In the genomic region with DNA sequence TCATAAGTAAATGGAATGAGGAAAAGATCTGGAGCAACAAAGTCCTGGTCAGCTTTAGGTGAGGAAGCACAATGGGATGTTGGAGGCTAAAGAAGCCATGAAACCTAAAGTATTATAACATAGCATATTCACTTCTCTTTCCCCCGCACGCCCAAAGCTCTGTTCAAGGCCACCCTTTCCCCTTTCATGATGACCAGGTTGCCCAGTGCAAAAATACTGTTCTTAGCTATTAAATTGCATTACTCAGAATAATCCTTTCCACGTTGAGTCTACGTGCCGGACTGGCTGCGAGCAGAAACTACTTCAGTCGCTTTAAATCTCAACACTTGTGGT, we compare ENCODE assay signal across 8 cellular contexts. TPM values are rescaled to one million over a fixed set of nuclear protein-coding genes. Genes with fewer than 3 reads are reported as not detected.
DNase-seq lines count a peak whose midpoint lies in the region; ATAC-seq, FAIRE-seq and TF ChIP-seq lines count a peak whose summit lies in the region.

No MANE protein-coding gene starts in this region.

- POLR2A ChIA-PET in CD8-positive, alpha-beta memory T cell (lab: Charles Lee) = interaction anchor here (0.5 to 2.3 kb wide), 12 partner anchors 37 to 496 kb away, joined by 3 to 12 read pairs (median 4); partner anchors contain the start of genes EHD4 and MGA
- POLR2A ChIA-PET in H1 (lab: Charles Lee; ENCODE audit: partially characterized antibody) = interaction anchor here (0.6 to 5.2 kb wide), 23 partner anchors 10 to 324 kb away, joined by 3 to 24 read pairs (median 4); partner anchors contain the start of gene RPAP1

- no peaks in the 10 kb centered on the region for H3K27me3 Mint-ChIP-seq in CD8-positive, alpha-beta memory T cell

- TF ChIP-seq POLR2A in H1 (IDR thresholded peaks at IDR 0.05; ENCODE audit: control extremely low read depth in 1 of 2, low read depth in 2 of 2, low read length in 2 of 2) = 0 out of 3 replicates have a peak, but pooled peaks of 1 of the 2 experiments have one; percentile 63

- H3K4me1 ChIP-seq in CD8-positive, alpha-beta memory T cell (ENCODE audit: insufficient read depth, low read length) = peaks cover 46% of the 10 kb centered on the region
- peaks cover 0 to 21% (median 10%) of the 10 kb centered on the region in 4 experiments; a peak in 5 of 7 replicates for H3K4me1 ChIP-seq in H1 (replicated peaks in 1 of 4; ENCODE audit: control insufficient read depth in 3 of 4, insufficient read depth in 4 of 4, low read length in 3 of 4)
- peaks cover 33% of the 10 kb centered on the region for H3K4me1 ChIP-seq in neuron (ENCODE audit: insufficient read depth, low read length)

- peak overlapping the region; percentile 22; the same call in 1 of the 2 replicates for H2BK5ac ChIP-seq in H1 (ENCODE audit: low read depth, low read length)

- peak overlapping the region; percentile 93 to 99 for H3K4me2 ChIP-seq in H1 (ENCODE audit: insufficient read depth in 1 of 2, low read depth in 2 of 2, low read length in 2 of 2)

- H3K14ac ChIP-seq in H1 (ENCODE audit: insufficient read length) = no peak overlapping the region

- intact Hi-C loops in posterior cingulate gyrus (cut with DNase I) = loop anchor here (1.0 to 5.0 kb wide), 5 partner anchors 38 to 216 kb away; partner anchors contain the start of genes JMJD7 and TYRO3

- TF ChIP-seq RAD21 in H1 (IDR thresholded peaks at IDR 0.05 in 1 of 2, conservative IDR thresholded peaks at IDR 0.05 in 1 of 2; ENCODE audit: low read depth in 2 of 2, low read length in 2 of 2) = no peak; a peak in 1 of 4 replicates

- H4K20me1 ChIP-seq in H1 (replicated peaks in 1 of 2; ENCODE audit: control insufficient read depth in 1 of 2, insufficient read depth in 2 of 2, low read length in 2 of 2) = no peaks in the 10 kb centered on the region

- no peak for FAIRE-seq in H1 (lab: Jason Lieb, UNC)

- no peak overlapping the region for H2BK15ac ChIP-seq in H1 (ENCODE audit: low read length)

- H3K36me3 Mint-ChIP-seq in CD8-positive, alpha-beta memory T cell = peaks cover 0 to 16% (median 4%) of the 10 kb centered on the region in 3 donors

- ATAC-seq in GM21381 (IDR thresholded peaks at IDR 0.05; ENCODE audit: unreplicated experiment) = no peak

- H2AK5ac ChIP-seq in H1 (ENCODE audit: low read depth, low read length) = no peak overlapping the region

- H2AFZ ChIP-seq in H1 (ENCODE audit: low read length) (peak overlapping the region; percentile 36; the same call in 1 of the 2 replicates), neuron (ENCODE audit: low read depth, low read length) (peak overlapping the region; percentile 6)

- TF ChIP-seq CTCF in H1 (IDR thresholded peaks at IDR 0.05; ENCODE audit: control extremely low read depth in 1 of 3, insufficient read depth in 1 of 3, low read depth in 1 of 3, low read length in 3 of 3) = no peak

- peaks cover 51 to 60% (median 60%) of the 10 kb centered on the region in 3 donors for H3K4me1 Mint-ChIP-seq in CD8-positive, alpha-beta memory T cell

- no peak overlapping the region for H3K23ac ChIP-seq in H1 (ENCODE audit: insufficient read length)

- no peak overlapping the region for H3K56ac ChIP-seq in H1 (replicated peaks; ENCODE audit: insufficient read length, low read depth, low read length)

- no peak overlapping the region for H4K5ac ChIP-seq in H1 (ENCODE audit: insufficient read length, low read depth, low read length)

- peaks cover 0 to 7% of the 10 kb centered on the region in 2 experiments; a peak in 2 of 4 replicates for H3K79me2 ChIP-seq in H1 (ENCODE audit: control insufficient read depth in 1 of 2, insufficient read depth in 2 of 2, low read length in 2 of 2)

- no peak overlapping the region for H4K8ac ChIP-seq in H1 (ENCODE audit: extremely low read depth, insufficient read depth, low read length)

- H2BK20ac ChIP-seq in H1 (ENCODE audit: low read length) = no peak overlapping the region

- no peaks in the 10 kb centered on the region for H3K9me3 ChIP-seq in CD8-positive, alpha-beta memory T cell (ENCODE audit: low read length)
- H3K9me3 ChIP-seq in MG63 (no peaks in the 10 kb centered on the region; the same call in 1 of the 2 replicates), H1 (ENCODE audit: insufficient read depth in 2 of 2, low read depth in 1 of 2, low read length in 1 of 2) (no peaks in the 10 kb centered on the region), neuron (ENCODE audit: low read length) (no peaks in the 10 kb centered on the region)

- no peak for TF ChIP-seq EP300 in H1 (IDR thresholded peaks at IDR 0.05; ENCODE audit: borderline replicate concordance in 1 of 2, low read depth in 2 of 2, low read length in 2 of 2)

- H3K23me2 ChIP-seq in H1 (ENCODE audit: low read depth, low read length) = peaks cover 16% of the 10 kb centered on the region

- H3K27ac Mint-ChIP-seq in CD8-positive, alpha-beta memory T cell = peak overlapping the region; percentile 93 to 98 (median 96)

- H3K9ac ChIP-seq in H1 (replicated peaks in 1 of 4; ENCODE audit: extremely low read depth in 1 of 4, low read depth in 3 of 4, low read length in 3 of 4) = peak overlapping the region; percentile 58 to 72 (median 66)

- peak overlapping the region; percentile 89 for H3K4me3 ChIP-seq in CD8-positive, alpha-beta memory T cell (ENCODE audit: low read length)
- peak overlapping the region; percentile 89 for H3K4me3 ChIP-seq in MG63
- H3K4me3 ChIP-seq in H1 (ENCODE audit: extremely low read depth in 1 of 4, insufficient read depth in 2 of 4, low read depth in 3 of 4, low read length in 4 of 4) = peak overlapping the region; percentile 64 to 75 (median 71); a peak in 7 of 8 replicates
- peak overlapping the region; percentile 83 for H3K4me3 ChIP-seq in neuron (ENCODE audit: low read length)

- 19% methylated on average over 7 of the region's 7 CpGs; no CpG with 5 or more reads in 1 of the 2 experiments for WGBS in H1 (ENCODE audit: extremely low coverage in 1 of 2, insufficient coverage in 1 of 2, insufficient read length in 1 of 2, insufficient replicate concordance in 2 of 2, low coverage in 1 of 2, low lambda C conversion rate in 2 of 2, missing lambda C conversion rate in 1 of 2), 2 experiments

- H2BK12ac ChIP-seq in H1 (ENCODE audit: low read depth, low read length) = no peak overlapping the region

- DNase-seq in CD8-positive, alpha-beta memory T cell = no peak
- DNase-seq in MG63 = no peak
- DNase-seq in H1 (ENCODE audit: low read depth in 1 of 2, low spot score in 2 of 2) = no peak
- DNase-seq in NCI-H510A (lab: John Stamatoyannopoulos, UW) = no peak
- DNase-seq in stimulated activated CD4-positive, alpha-beta T cell treated with anti-CD3 and anti-CD28 coated beads, Interleukin-4, amount 100 ng/mL, for 1 hour = no peak
- no peak for DNase-seq in posterior cingulate gyrus

- H3K36me3 ChIP-seq in CD8-positive, alpha-beta memory T cell (ENCODE audit: insufficient read depth, low read length) = no peaks in the 10 kb centered on the region
- no peaks in the 10 kb centered on the region for H3K36me3 ChIP-seq in MG63
- H3K36me3 ChIP-seq in H1 (ENCODE audit: control insufficient read depth in 2 of 4, insufficient read depth in 4 of 4, low read length in 3 of 4) = no peaks in the 10 kb centered on the region
- H3K36me3 ChIP-seq in neuron (ENCODE audit: insufficient read depth, low read length) = peaks cover 6% of the 10 kb centered on the region

- CTCF ChIA-PET in CD8-positive, alpha-beta memory T cell (lab: Charles Lee) = interaction anchor here (0.7 to 9.3 kb wide), 40 partner anchors 9 to 358 kb away, joined by 3 to 167 read pairs (median 4); partner anchors contain the start of genes EHD4, JMJD7, MGA and RPAP1
- CTCF ChIA-PET in H1 (lab: Charles Lee; ENCODE audit: partially characterized antibody) = interaction anchor here (0.6 to 9.3 kb wide), 42 partner anchors 9 to 281 kb away, joined by 3 to 283 read pairs (median 5); partner anchors contain the start of gene JMJD7

- no peak overlapping the region for H3K4ac ChIP-seq in H1 (replicated peaks; ENCODE audit: insufficient read length, low read depth, low read length)

- H2BK120ac ChIP-seq in H1 (replicated peaks; ENCODE audit: low read depth, low read length) = no peak overlapping the region

- peak overlapping the region; percentile 68 for H3K27ac ChIP-seq in CD8-positive, alpha-beta memory T cell (ENCODE audit: low read depth, low read length)
- peak overlapping the region; percentile 51; the same call in 1 of the 2 replicates for H3K27ac ChIP-seq in H1 (ENCODE audit: low read depth, low read length)

- H3K4me3 Mint-ChIP-seq in CD8-positive, alpha-beta memory T cell = peak overlapping the region; percentile 91 to 98 (median 95)

- H4K91ac ChIP-seq in H1 (replicated peaks; ENCODE audit: insufficient read length, low read length) = no peak overlapping the region

- no peaks in the 10 kb centered on the region for H3K79me1 ChIP-seq in H1 (ENCODE audit: low read depth, low read length)

- no peaks in the 10 kb centered on the region for H3K27me3 ChIP-seq in CD8-positive, alpha-beta memory T cell (ENCODE audit: insufficient read depth, low read length, poor library complexity, severe bottlenecking)
- H3K27me3 ChIP-seq in MG63 = no peaks in the 10 kb centered on the region
- no peaks in the 10 kb centered on the region for H3K27me3 ChIP-seq in H1 (replicated peaks in 1 of 4; ENCODE audit: control insufficient read depth in 3 of 4, extremely low read depth in 1 of 4, insufficient read depth in 3 of 4, low read length in 3 of 4)
- H3K27me3 ChIP-seq in neuron (ENCODE audit: insufficient read depth, low read length) = no peaks in the 10 kb centered on the region

- no peaks in the 10 kb centered on the region for H3K9me3 Mint-ChIP-seq in CD8-positive, alpha-beta memory T cell

- no peak overlapping the region for H3K18ac ChIP-seq in H1 (ENCODE audit: extremely low read depth, low read length)

RNA-seq across cellular contexts. Expression of gene MAPKBP1, which starts 0.6 kb away (rescaled TPM):
- 10 to 100 TPM; 16.0 to 17.8 TPM for total RNA-seq in CD8-positive, alpha-beta memory T cell
- 4.8 TPM for polyA plus RNA-seq in CD8-positive, alpha-beta memory T cell
- 2.5 and 2.9 TPM in 2 replicates for total RNA-seq in MG63 (2014; rRNA removed; shearing (Covaris generic); ENCODE audit: low replicate concordance)
- total RNA-seq in H1 (2021; fragmentation: NEBNext Ultra II Directional; extraction: Animal tissue kit (Norgen Biotek cat#: 25700)) = 10.9 and 11.3 TPM in 2 replicates
- polyA plus RNA-seq in H1 (2011; rRNA removed) = 4.3 and 4.5 TPM in 2 replicates
- 4.2 TPM for polyA plus RNA-seq in H1 (2011; cell fraction: cytosol; rRNA removed)
- 28.6 TPM for polyA plus RNA-seq in H1 (2011; cell fraction: nucleus; rRNA removed)
- polyA plus RNA-seq in H1 (2012, experiment 1 of 2) = 9.8 to 11.6 TPM (median 10.2 TPM) in 4 replicates
- 5.2 TPM for polyA plus RNA-seq in H1 (2012, experiment 2 of 2)
- polyA plus RNA-seq in H1 (2013, experiment 1 of 2) = 3.7 TPM
- 3.4 TPM for polyA plus RNA-seq in H1 (2013, experiment 2 of 2)
- polyA minus RNA-seq in H1 (2011; rRNA and poly(A)+ RNA removed) = 12.4 and 24.5 TPM in 2 replicates
- 6.2 TPM for polyA minus RNA-seq in H1 (2011; cell fraction: cytosol; rRNA and poly(A)+ RNA removed)
- polyA minus RNA-seq in H1 (2011; cell fraction: nucleus; rRNA and poly(A)+ RNA removed) = 36.4 TPM

RNA-seq across cellular contexts. Expression of gene JMJD7, which starts 54.2 kb away (rescaled TPM):
- total RNA-seq in CD8-positive, alpha-beta memory T cell = 10 to 100 TPM; 14.4 to 15.0 TPM
- 25.5 TPM for polyA plus RNA-seq in CD8-positive, alpha-beta memory T cell
- 7.6 TPM in 1 of 2 replicates, not detected in the other for total RNA-seq in MG63 (2014; rRNA removed; shearing (Covaris generic); ENCODE audit: low replicate concordance)
- total RNA-seq in H1 (2021; fragmentation: NEBNext Ultra II Directional; extraction: Animal tissue kit (Norgen Biotek cat#: 25700)) = 14.7 and 15.0 TPM in 2 replicates
- polyA plus RNA-seq in H1 (2011; rRNA removed) = 20.0 and 21.2 TPM in 2 replicates
- 17.1 TPM for polyA plus RNA-seq in H1 (2011; cell fraction: cytosol; rRNA removed)
- 28.8 TPM for polyA plus RNA-seq in H1 (2011; cell fraction: nucleus; rRNA removed)
- 11.7 to 16.4 TPM (median 15.2 TPM) in 4 replicates for polyA plus RNA-seq in H1 (2012, experiment 1 of 2)
- 15.2 TPM for polyA plus RNA-seq in H1 (2012, experiment 2 of 2)
- polyA plus RNA-seq in H1 (2013, experiment 1 of 2) = 7.5 TPM
- polyA plus RNA-seq in H1 (2013, experiment 2 of 2) = 8.5 TPM
- polyA minus RNA-seq in H1 (2011; rRNA and poly(A)+ RNA removed) = 4.8 and 5.2 TPM in 2 replicates
- polyA minus RNA-seq in H1 (2011; cell fraction: cytosol; rRNA and poly(A)+ RNA removed) = 10.6 TPM
- 6.7 TPM for polyA minus RNA-seq in H1 (2011; cell fraction: nucleus; rRNA and poly(A)+ RNA removed)
